1 cellular context compared by ENCODE assay signal in genomic region chr22:24137595-24137994, GRCh38.
TF ChIP-seq lines count a peak whose summit lies in the region.

No MANE protein-coding gene starts in this region.

TF ChIP-seq in WTC11, 78 proteins besides CTCF, POLR2A, EP300 and RAD21 (continued from another document):
- TF ChIP-seq STAT6 (CRISPR knock-in tag; conservative IDR thresholded peaks at IDR 0.05; ENCODE audit: low read depth), result no peak
